In the genomic region with DNA sequence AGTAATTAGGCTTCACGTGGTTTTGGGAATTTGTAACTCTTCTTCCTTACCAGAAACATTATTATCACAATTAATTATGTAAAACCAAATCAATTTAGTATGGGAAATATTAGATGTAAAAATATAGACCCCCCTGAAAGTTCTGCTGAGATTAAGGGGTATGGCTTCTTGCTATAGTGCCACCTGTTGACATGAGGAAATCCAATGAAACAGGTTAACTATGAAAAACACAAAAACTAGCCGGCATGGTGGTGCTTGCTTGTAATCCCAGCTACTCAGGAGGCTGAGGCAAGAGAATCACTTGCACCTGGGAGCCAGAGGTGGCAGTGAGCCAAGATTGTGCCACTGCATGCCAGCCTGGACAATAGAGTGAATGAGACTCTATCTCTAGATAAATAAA, we compare ENCODE assay signal across 2 cellular contexts.
TF ChIP-seq lines count a peak whose summit lies in the region.

No MANE protein-coding gene starts in this region.

TF ChIP-seq in A549, 52 proteins besides CTCF, POLR2A, EP300 and RAD21 (continued from another document):
- TF ChIP-seq, protein P1, sequence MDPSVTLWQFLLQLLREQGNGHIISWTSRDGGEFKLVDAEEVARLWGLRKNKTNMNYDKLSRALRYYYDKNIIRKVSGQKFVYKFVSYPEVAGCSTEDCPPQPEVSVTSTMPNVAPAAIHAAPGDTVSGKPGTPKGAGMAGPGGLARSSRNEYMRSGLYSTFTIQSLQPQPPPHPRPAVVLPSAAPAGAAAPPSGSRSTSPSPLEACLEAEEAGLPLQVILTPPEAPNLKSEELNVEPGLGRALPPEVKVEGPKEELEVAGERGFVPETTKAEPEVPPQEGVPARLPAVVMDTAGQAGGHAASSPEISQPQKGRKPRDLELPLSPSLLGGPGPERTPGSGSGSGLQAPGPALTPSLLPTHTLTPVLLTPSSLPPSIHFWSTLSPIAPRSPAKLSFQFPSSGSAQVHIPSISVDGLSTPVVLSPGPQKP (IDR thresholded peaks at IDR 0.05; ENCODE audit: low read depth, low read length), result no peak
- TF ChIP-seq, protein P2, sequence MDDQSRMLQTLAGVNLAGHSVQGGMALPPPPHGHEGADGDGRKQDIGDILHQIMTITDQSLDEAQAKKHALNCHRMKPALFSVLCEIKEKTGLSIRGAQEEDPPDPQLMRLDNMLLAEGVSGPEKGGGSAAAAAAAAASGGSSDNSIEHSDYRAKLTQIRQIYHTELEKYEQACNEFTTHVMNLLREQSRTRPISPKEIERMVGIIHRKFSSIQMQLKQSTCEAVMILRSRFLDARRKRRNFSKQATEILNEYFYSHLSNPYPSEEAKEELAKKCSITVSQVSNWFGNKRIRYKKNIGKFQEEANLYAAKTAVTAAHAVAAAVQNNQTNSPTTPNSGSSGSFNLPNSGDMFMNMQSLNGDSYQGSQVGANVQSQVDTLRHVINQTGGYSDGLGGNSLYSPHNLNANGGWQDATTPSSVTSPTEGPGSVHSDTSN (IDR thresholded peaks at IDR 0.05), result no peak
- no peak for TF ChIP-seq EHMT2 (IDR thresholded peaks at IDR 0.05; ENCODE audit: low read depth)
- TF ChIP-seq EHF (CRISPR knock-in tag; IDR thresholded peaks at IDR 0.05), result no peak
- no peak for TF ChIP-seq HEYL (CRISPR knock-in tag; IDR thresholded peaks at IDR 0.05)
- no peak for TF ChIP-seq HOXA7 (CRISPR knock-in tag; IDR thresholded peaks at IDR 0.05)
- no peak for TF ChIP-seq FOSL2 (IDR thresholded peaks at IDR 0.05)
- TF ChIP-seq FOSL2 (CRISPR knock-in tag; IDR thresholded peaks at IDR 0.05), result no peak
- no peak for TF ChIP-seq KDM1A (IDR thresholded peaks at IDR 0.05; ENCODE audit: low read depth)
- TF ChIP-seq BHLHE40 (IDR thresholded peaks at IDR 0.05; ENCODE audit: low read depth, low read length), result no peak
- no peak for TF ChIP-seq KDM5A (IDR thresholded peaks at IDR 0.05)

TF ChIP-seq in WTC11, 78 proteins besides CTCF, POLR2A, EP300 and RAD21:
- TF ChIP-seq, protein P3, sequence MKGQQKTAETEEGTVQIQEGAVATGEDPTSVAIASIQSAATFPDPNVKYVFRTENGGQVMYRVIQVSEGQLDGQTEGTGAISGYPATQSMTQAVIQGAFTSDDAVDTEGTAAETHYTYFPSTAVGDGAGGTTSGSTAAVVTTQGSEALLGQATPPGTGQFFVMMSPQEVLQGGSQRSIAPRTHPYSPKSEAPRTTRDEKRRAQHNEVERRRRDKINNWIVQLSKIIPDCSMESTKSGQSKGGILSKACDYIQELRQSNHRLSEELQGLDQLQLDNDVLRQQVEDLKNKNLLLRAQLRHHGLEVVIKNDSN (CRISPR knock-in tag; IDR thresholded peaks at IDR 0.05), result no peak
- no peak for TF ChIP-seq ZNF232 (CRISPR knock-in tag; IDR thresholded peaks at IDR 0.05)
- TF ChIP-seq NFATC4 (CRISPR knock-in tag; IDR thresholded peaks at IDR 0.05), result no peak
- no peak for TF ChIP-seq ZNF416 (CRISPR knock-in tag; IDR thresholded peaks at IDR 0.05)
TF ChIP-seq in WTC11: peak in this region for 0.
